9 cellular contexts compared by ENCODE assay signal in genomic region chr22:37454857-37455686, GRCh38. TPM values are rescaled to one million over a fixed set of nuclear protein-coding genes. Genes with fewer than 3 reads are reported as not detected.
DNase-seq lines count a peak whose midpoint lies in the region; ATAC-seq, FAIRE-seq and TF ChIP-seq lines count a peak whose summit lies in the region.
"Had no signal": no experiment of that assay in that cellular context is flagged by ENCODE, and none has a peak within 500 bp of the region (broad histone marks: within the 10 kb centered on the region; RNA-seq: fewer than 3 reads in every experiment).

No MANE protein-coding gene starts in this region.

- H3K36me3 ChIP-seq in Panc1 (ENCODE audit: control insufficient read depth, insufficient read depth, low read length) (no peaks in the 10 kb centered on the region), pancreas (no peaks in the 10 kb centered on the region)

- no peaks in the 10 kb centered on the region for H3K27me3 ChIP-seq in Panc1 (ENCODE audit: control insufficient read depth, insufficient read depth, low read length)
- H3K27me3 ChIP-seq in pancreas, result peaks cover 0 to 4% (median 0%) of the 10 kb centered on the region in 4 donors

- POLR2A ChIA-PET in Panc1 (lab: Charles Lee), result no interaction called here

- peaks cover 10% of the 10 kb centered on the region for H3K36me3 Mint-ChIP-seq in HFFc6 (ENCODE audit: low read depth)
- no peaks in the 10 kb centered on the region for H3K36me3 Mint-ChIP-seq in activated T-cell treated with anti-CD3 and anti-CD28 coated beads, Interleukin-2, amount 50 U/mL, for 72 hours (ENCODE audit: insufficient read depth in 2 of 2)

- BruUV-seq in Panc1 (replicated peaks; lab: Mats Ljungman, UMichigan), result no TSS peak

- H3K4me3 Mint-ChIP-seq in HFFc6, result peak overlapping the region; percentile 78
- H3K4me3 Mint-ChIP-seq in activated T-cell treated with anti-CD3 and anti-CD28 coated beads, Interleukin-2, amount 50 U/mL, for 72 hours, result no peak overlapping the region

- H3K27me3 Mint-ChIP-seq in HFFc6 (ENCODE audit: insufficient read depth), result peaks cover 11% of the 10 kb centered on the region
- H3K27me3 Mint-ChIP-seq in activated T-cell treated with anti-CD3 and anti-CD28 coated beads, Interleukin-2, amount 50 U/mL, for 72 hours (ENCODE audit: low read depth), result no peaks in the 10 kb centered on the region

- peak overlapping the region; percentile 92 for H3K27ac Mint-ChIP-seq in HFFc6
- H3K27ac Mint-ChIP-seq in activated T-cell treated with anti-CD3 and anti-CD28 coated beads, Interleukin-2, amount 50 U/mL, for 72 hours, result no peak overlapping the region

- H3K4me1 ChIP-seq in Panc1 (ENCODE audit: control insufficient read depth, insufficient read depth, low read length) (peaks cover 19% of the 10 kb centered on the region), pancreas (peaks cover 0 to 5% (median 0%) of the 10 kb centered on the region in 3 donors)

- intact Hi-C loops in Panc1 (cut with micrococcal nuclease; ENCODE audit: unreplicated experiment), result no loop called here
- intact Hi-C loops in pancreas (cut with DNase I), result loop anchor here in 1 of 3 donors (10.0 kb wide), 1 partner anchor 140 kb away; no protein-coding TSS in a partner anchor

- FAIRE-seq in pancreas (lab: Jason Lieb, UNC), result no peak

- DNase-seq in HFFc6, result peak; percentile 80
- no peak for DNase-seq in Panc1 (ENCODE audit: low read depth, low spot score)
- DNase-seq in epithelial cell of prostate (ENCODE audit: low read depth, low spot score), result peak; percentile 56
- no peak for DNase-seq in pancreas
- no peak for DNase-seq in activated T-cell treated with anti-CD3 and anti-CD28 coated beads, Interleukin-2, amount 50 U/mL, for 72 hours
- no peak for DNase-seq in stimulated activated CD8-positive, alpha-beta memory T cell treated with anti-CD3 and anti-CD28 coated beads, Interleukin-4, amount 100 ng/mL, for 48 hours
- no peak for DNase-seq in C1 segment of cervical spinal cord (lab: John Stamatoyannopoulos, UW)

- WGBS in pancreas, 2 donors, result 17 to 18% methylated on average over 21 of the region's 21 CpGs

- in situ Hi-C loops in Panc1 (cut with HindIII; ENCODE audit: low pct_unique_long_range_greater_than_20kb, low sequenced_read_pairs), result no loop called here

- H3K27ac ChIP-seq in Panc1 (ENCODE audit: low read length) (peak overlapping the region; percentile 75), epithelial cell of prostate (peak overlapping the region; percentile 48), pancreas (peak overlapping the region in 1 of 4 donors; percentile 15)
- H3K27ac ChIP-seq: coronary artery, VCaP had no signal

- CTCF ChIA-PET in Panc1 (lab: Charles Lee), result interaction anchor here (0.7 to 0.9 kb wide), 3 partner anchors 21 to 240 kb away, joined by 3 to 4 read pairs (median 3); no protein-coding TSS in a partner anchor

- no peak overlapping the region for H3K4me3 ChIP-seq in Panc1 (ENCODE audit: low read depth in 2 of 2, low read length in 2 of 2)
- H3K4me3 ChIP-seq in pancreas, result no peak overlapping the region
- H3K4me3 ChIP-seq: coronary artery had no signal

- ATAC-seq in Panc1 (peak; percentile 75), pancreas (peak in 3 of 4 donors; percentile 59 to 78 (median 68))
- no peak for ATAC-seq in activated T-cell treated with anti-CD3 and anti-CD28 coated beads, Interleukin-2, amount 50 U/mL, for 72 hours (replicated peaks in 1 of 2)

- H3K9me3 ChIP-seq in Panc1 (ENCODE audit: control insufficient read depth, insufficient read depth, low read depth, low read length), result no peaks in the 10 kb centered on the region; the same call in 1 of the 2 replicates
- H3K9me3 ChIP-seq in pancreas, result no peaks in the 10 kb centered on the region

- TF ChIP-seq CTCF in HFFc6 (IDR thresholded peaks at IDR 0.05) (peak; percentile 20; the same call in 1 of the 2 replicates), Panc1 (IDR thresholded peaks at IDR 0.05) (no peak), pancreas (IDR thresholded peaks at IDR 0.05) (no peak)

- peaks cover 6% of the 10 kb centered on the region; the same call in 1 of the 2 replicates for H3K9me3 Mint-ChIP-seq in HFFc6
- no peaks in the 10 kb centered on the region for H3K9me3 Mint-ChIP-seq in activated T-cell treated with anti-CD3 and anti-CD28 coated beads, Interleukin-2, amount 50 U/mL, for 72 hours

- H3K4me1 Mint-ChIP-seq in HFFc6 (ENCODE audit: low read depth), result peaks cover 32% of the 10 kb centered on the region
- H3K4me1 Mint-ChIP-seq in activated T-cell treated with anti-CD3 and anti-CD28 coated beads, Interleukin-2, amount 50 U/mL, for 72 hours (ENCODE audit: low read depth), result peaks cover 22% of the 10 kb centered on the region

RNA-seq across cellular contexts. Expression of gene ELFN2, which starts 27.8 kb away (rescaled TPM):
- 1 to 10 TPM; 1.2 to 5.8 (median 1.4) TPM for total RNA-seq in HFFc6 (2021; fragmentation: NEBNext Ultra II Directional; extraction: Animal tissue kit (Norgen Biotek cat#: 25700))
- total RNA-seq in Panc1 (2021; ENCODE audit: unreplicated experiment), result 2.9 TPM
- 3.9 TPM for polyA plus RNA-seq in Panc1 (2012; ENCODE audit: insufficient read length)
- 1 to 10 TPM in 3 of 6 donors, under 1 TPM in 3; 0.19 to 1.8 (median 1.1) TPM for total RNA-seq in pancreas
- 1 to 10 TPM in 1 of 2 donors, under 1 TPM in 1; 0.23 to 2.1 TPM for polyA plus RNA-seq in pancreas
- total RNA-seq in activated T-cell treated with anti-CD3 and anti-CD28 coated beads, Interleukin-2, amount 50 U/mL, for 72 hours, result under 1 TPM; 0.58 to 0.62 TPM

RNA-seq across cellular contexts. Expression of gene MFNG, which starts 31.1 kb away (rescaled TPM):
- not detected for total RNA-seq in HFFc6 (2021; fragmentation: NEBNext Ultra II Directional; extraction: Animal tissue kit (Norgen Biotek cat#: 25700))
- 7.1 TPM for total RNA-seq in Panc1 (2021; ENCODE audit: unreplicated experiment)
- polyA plus RNA-seq in Panc1 (2012; ENCODE audit: insufficient read length), result 7.5 TPM
- total RNA-seq in pancreas, result 10 to 100 TPM in 1 of 6 donors, 1 to 10 TPM in 5; 1.5 to 10.5 (median 3.4) TPM
- 1 to 10 TPM; 5.2 to 6.5 TPM for polyA plus RNA-seq in pancreas
- total RNA-seq in activated T-cell treated with anti-CD3 and anti-CD28 coated beads, Interleukin-2, amount 50 U/mL, for 72 hours, result 100 to 1,000 TPM in 1 of 2 donors, 10 to 100 TPM in 1; 94.0 to 116 TPM

Comparison
In these comparisons a context has a peak if more than half of its experiments do, and no peak if none do; other contexts are left out.
1. DNase-seq: peak in HFFc6 (single experiment) and epithelial cell of prostate (single experiment); none in Panc1 (single experiment), pancreas (0 of 6), activated T-cell treated with anti-CD3 and anti-CD28 coated beads, Interleukin-2, amount 50 U/mL, for 72 hours (0 of 2), stimulated activated CD8-positive, alpha-beta memory T cell treated with anti-CD3 and anti-CD28 coated beads, Interleukin-4, amount 100 ng/mL, for 48 hours (single experiment) and C1 segment of cervical spinal cord (0 of 14).
2. ATAC-seq: peak in Panc1 (single experiment) and pancreas (3 of 4); none in activated T-cell treated with anti-CD3 and anti-CD28 coated beads, Interleukin-2, amount 50 U/mL, for 72 hours (0 of 2).
3. RNA of gene MFNG, which starts 31.1 kb away (total RNA-seq): 94.0 to 116 TPM in activated T-cell treated with anti-CD3 and anti-CD28 coated beads, Interleukin-2, amount 50 U/mL, for 72 hours; 7.1 TPM in Panc1 (single experiment), 1.5 to 10.5 TPM in pancreas and not detected in HFFc6; every median in the first group is over 4 times any median in the second.